Comparison of ENCODE assay signal across 1 cellular context in genomic region chr5:151106509-151106908, GRCh38.
TF ChIP-seq lines count a peak whose summit lies in the region.

No MANE protein-coding gene starts in this region.

TF ChIP-seq in K562, 482 proteins besides CTCF, POLR2A, EP300 and RAD21 (continues in another document):
- TF ChIP-seq SETDB1 (IDR thresholded peaks at IDR 0.05; ENCODE audit: low read length) (no peak), ZNF41 (CRISPR knock-in tag; conservative IDR thresholded peaks at IDR 0.05) (no peak), HDAC1 (IDR thresholded peaks at IDR 0.05) (no peak), ELF2 (CRISPR knock-in tag; IDR thresholded peaks at IDR 0.05) (no peak), RBM17 (IDR thresholded peaks at IDR 0.05; ENCODE audit: borderline replicate concordance, low read depth, low read length) (no peak), MAZ (CRISPR knock-in tag; conservative IDR thresholded peaks at IDR 0.05 in 1 of 2, IDR thresholded peaks at IDR 0.05 in 1 of 2) (no peak), KDM1A (IDR thresholded peaks at IDR 0.05) (0 out of 4 replicates have a peak, but pooled peaks of 1 of the 2 experiments have one; percentile 18), EWSR1 (IDR thresholded peaks at IDR 0.05; ENCODE audit: borderline replicate concordance, low read depth, partially characterized antibody) (no peak), BCOR (IDR thresholded peaks at IDR 0.05) (peak; percentile 55), SLC30A9 (CRISPR knock-in tag; IDR thresholded peaks at IDR 0.05) (no peak), PHB (CRISPR knock-in tag; IDR thresholded peaks at IDR 0.05) (no peak), FOSL1 (tag; conservative IDR thresholded peaks at IDR 0.05) (no peak), FUS (optimal IDR thresholded peaks at IDR 0.05; ENCODE audit: low read depth, low read length) (no peak), ZMIZ1 (IDR thresholded peaks at IDR 0.05; ENCODE audit: low read depth in 2 of 2, low read length in 2 of 2) (no peak), FOXJ2 (tag; IDR thresholded peaks at IDR 0.05) (no peak), ETV1 (tag; conservative IDR thresholded peaks at IDR 0.05; ENCODE audit: low read depth) (no peak), MGA (IDR thresholded peaks at IDR 0.05) (0 out of 2 replicates have a peak, but pooled peaks have one; percentile 13), SMARCA5 (IDR thresholded peaks at IDR 0.05) (peak; percentile 41; the same call in 1 of the 2 replicates), RFX1 (IDR thresholded peaks at IDR 0.05) (no peak), JUNB (CRISPR knock-in tag; conservative IDR thresholded peaks at IDR 0.05) (no peak), ILF3 (IDR thresholded peaks at IDR 0.05; ENCODE audit: borderline replicate concordance) (no peak), ZNF57 (CRISPR knock-in tag; IDR thresholded peaks at IDR 0.05) (no peak), ZNF436 (CRISPR knock-in tag; IDR thresholded peaks at IDR 0.05) (peak; percentile 64; the same call in 1 of the 2 replicates), NR1H2 (CRISPR knock-in tag; IDR thresholded peaks at IDR 0.05) (no peak), ZNF79 (CRISPR knock-in tag; IDR thresholded peaks at IDR 0.05; ENCODE audit: low read depth) (no peak), STAT6 (CRISPR knock-in tag; IDR thresholded peaks at IDR 0.05) (no peak), GABPA (tag; conservative IDR thresholded peaks at IDR 0.05; ENCODE audit: low read depth) (no peak), CEBPG (CRISPR knock-in tag; IDR thresholded peaks at IDR 0.05) (no peak), CEBPG (tag; conservative IDR thresholded peaks at IDR 0.05 in 1 of 2, IDR thresholded peaks at IDR 0.05 in 1 of 2) (no peak), TSHZ1 (CRISPR knock-in tag; IDR thresholded peaks at IDR 0.05) (no peak), U2AF1 (optimal IDR thresholded peaks at IDR 0.05; ENCODE audit: low read depth, low read length) (no peak), ZFP36 (IDR thresholded peaks at IDR 0.05; ENCODE audit: low read depth, low read length, partially characterized antibody) (peak; percentile 98), ZNF592 (IDR thresholded peaks at IDR 0.05) (no peak), IRF2 (CRISPR knock-in tag; IDR thresholded peaks at IDR 0.05) (no peak)
